In the genomic region with DNA sequence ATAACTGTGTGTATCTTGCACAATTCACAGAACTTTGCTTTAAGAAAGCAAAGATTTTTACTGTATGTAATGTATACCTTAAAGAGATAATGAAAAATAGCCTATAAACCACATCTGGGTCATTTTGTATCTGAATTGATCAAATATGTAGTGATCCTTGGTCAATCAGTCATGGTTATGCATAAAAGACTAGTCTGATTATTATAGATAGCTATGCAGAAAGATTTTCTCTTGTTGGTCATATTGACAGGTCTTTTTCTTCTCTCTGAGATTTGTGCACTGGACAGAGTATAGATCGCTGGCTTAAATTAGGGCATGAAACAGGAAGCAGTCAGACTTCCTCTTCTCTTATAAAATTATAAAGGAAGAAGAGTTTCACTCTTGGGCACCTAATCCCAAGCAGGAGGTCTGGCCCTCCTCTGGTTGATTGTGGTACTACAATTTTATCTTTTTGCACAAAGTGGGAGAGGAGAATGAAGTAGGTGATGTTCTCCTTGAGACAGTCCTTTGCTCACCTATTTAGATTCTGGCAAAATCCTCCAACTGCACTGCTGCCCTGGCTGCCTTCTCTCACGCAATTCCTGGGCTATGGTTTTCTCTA, we compare ENCODE assay signal across 9 cellular contexts.
A peak's percentile ranks its signal among the peaks of the same experiment; 100 is the strongest.
DNase-seq lines count a peak whose midpoint lies in the region; ATAC-seq, FAIRE-seq and TF ChIP-seq lines count a peak whose summit lies in the region.
"Had no signal": no experiment of that assay in that cellular context is flagged by ENCODE, and none has a peak within 500 bp of the region (broad histone marks: within the 10 kb centered on the region; RNA-seq: fewer than 3 reads in every experiment).

No MANE protein-coding gene starts in this region.

- POLR2A ChIA-PET in HepG2 (lab: Yijun Ruan, JAX): no interaction called here

- no peak overlapping the region for H3K4me3 ChIP-seq in cardiac fibroblast (replicated peaks in 1 of 2; ENCODE audit: low read depth in 2 of 2, low read length in 2 of 2)
- no peak overlapping the region for H3K4me3 ChIP-seq in HepG2 (replicated peaks in 1 of 3; ENCODE audit: insufficient read depth in 1 of 3, low read depth in 2 of 3, low read length in 3 of 3)

- in situ Hi-C loops in HepG2 (cut with HindIII; ENCODE audit: extremely low pct_ligation_motif_present, low pct_unique_long_range_greater_than_20kb): loop anchor here (25.0 kb wide), 1 partner anchor 475 kb away; no protein-coding TSS in a partner anchor

- no peaks in the 10 kb centered on the region for H3K79me2 ChIP-seq in HepG2 (ENCODE audit: insufficient read depth, low read length)

- TF ChIP-seq CTCF in C4-2B (conservative IDR thresholded peaks at IDR 0.05) (peak; percentile 74), cardiac fibroblast (IDR thresholded peaks at IDR 0.05; ENCODE audit: low read depth, low read length) (peak; percentile 66), HepG2 (CRISPR knock-in tag; IDR thresholded peaks at IDR 0.05) (peak; percentile 54)

- H3K4me1 ChIP-seq in HepG2 (ENCODE audit: insufficient read depth, low read length): no peaks in the 10 kb centered on the region

- TF ChIP-seq EP300 in HepG2 (IDR thresholded peaks at IDR 0.05; ENCODE audit: low read depth in 2 of 2, low read length in 2 of 2): no peak
- TF ChIP-seq EP300 in HepG2 (CRISPR knock-in tag; IDR thresholded peaks at IDR 0.05; ENCODE audit: borderline replicate concordance): no peak

- H3K36me3 ChIP-seq in HepG2 (replicated peaks in 1 of 2; ENCODE audit: control insufficient read depth in 1 of 2, insufficient read depth in 2 of 2, low read length in 2 of 2): no peaks in the 10 kb centered on the region
- H3K36me3 ChIP-seq: neutrophil had no signal

- no TSS peak for BruUV-seq in HepG2 (replicated peaks; lab: Mats Ljungman, UMichigan)

- H2AFZ ChIP-seq in HepG2 (ENCODE audit: low read length): no peak overlapping the region

- 0% methylated on average over 2 of the region's 2 CpGs for WGBS in HepG2 (ENCODE audit: low lambda C conversion rate)

- intact Hi-C loops in HepG2 (cut with micrococcal nuclease; ENCODE audit: unreplicated experiment): loop anchor here (1.0 to 2.0 kb wide), 2 partner anchors 281 to 479 kb away; no protein-coding TSS in a partner anchor

- H3K27ac ChIP-seq in C4-2B: no peak overlapping the region
- H3K27ac ChIP-seq in HepG2 (ENCODE audit: extremely low read length, insufficient read depth, low read length): no peak overlapping the region
- H3K27ac ChIP-seq: neutrophil had no signal

- DNase-seq in NCI-H69 (lab: John Stamatoyannopoulos, UW) (peak; percentile 52), cardiac fibroblast (ENCODE audit: low read depth in 2 of 2) (peak; percentile 52 to 55), HepG2 (ENCODE audit: low spot score) (peak; percentile 29), nucleus accumbens (lab: John Stamatoyannopoulos, UW) (no peak)
- no peak for DNase-seq in stimulated activated CD4-positive, alpha-beta T cell treated with anti-CD3 and anti-CD28 coated beads, Interleukin-12 subunit alpha, Interleukin-12 subunit beta, amount 100 ng/mL, for 4 hours

- no peak overlapping the region for H3K4me2 ChIP-seq in HepG2 (ENCODE audit: low read depth, low read length)

- TF ChIP-seq RAD21 in HepG2 (CRISPR knock-in tag; IDR thresholded peaks at IDR 0.05): no peak

- no peaks in the 10 kb centered on the region for H3K9me3 ChIP-seq in HepG2 (ENCODE audit: low read length)
- H3K9me3 ChIP-seq: neutrophil had no signal

- TF ChIP-seq POLR2A in HepG2 (IDR thresholded peaks at IDR 0.05; ENCODE audit: insufficient read depth in 1 of 2, low read depth in 2 of 2, low read length in 2 of 2): no peak

- CTCF ChIA-PET in HepG2 (lab: Yijun Ruan, JAX; ENCODE audit: low intra/inter-chr PET ratio, low total read pairs): interaction anchor here (1.7 to 1.9 kb wide), 2 partner anchors 281 to 480 kb away, joined by 4 to 8 read pairs; no protein-coding TSS in a partner anchor

- H3K27me3 ChIP-seq in HepG2 (ENCODE audit: control insufficient read depth in 1 of 2, insufficient read depth in 2 of 2, low read length in 2 of 2): no peaks in the 10 kb centered on the region
- H3K27me3 ChIP-seq: neutrophil had no signal

- ATAC-seq in GM18868 (IDR thresholded peaks at IDR 0.05; ENCODE audit: unreplicated experiment) (peak; percentile 94), HG03025 (IDR thresholded peaks at IDR 0.05; ENCODE audit: low FRiP score, unreplicated experiment) (peak; percentile 90), HepG2 (peak; percentile 82)

- H3K9ac ChIP-seq in HepG2 (ENCODE audit: insufficient read depth, low read depth, low read length): no peak overlapping the region

- H4K20me1 ChIP-seq in HepG2 (ENCODE audit: insufficient read depth, low read length): no peaks in the 10 kb centered on the region

- FAIRE-seq in HepG2 (lab: Jason Lieb, UNC): peak; percentile 34

TF ChIP-seq in HepG2, 621 proteins besides CTCF, POLR2A, EP300 and RAD21:
- peak; percentile 50; the same call in 1 of the 2 replicates for TF ChIP-seq SMC3 (IDR thresholded peaks at IDR 0.05; ENCODE audit: low read length)
- TF ChIP-seq CEBPB (IDR thresholded peaks at IDR 0.05; ENCODE audit: borderline replicate concordance, low read depth, low read length): 0 out of 2 replicates have a peak, but pooled peaks have one; percentile 32
- TF ChIP-seq, protein P1, sequence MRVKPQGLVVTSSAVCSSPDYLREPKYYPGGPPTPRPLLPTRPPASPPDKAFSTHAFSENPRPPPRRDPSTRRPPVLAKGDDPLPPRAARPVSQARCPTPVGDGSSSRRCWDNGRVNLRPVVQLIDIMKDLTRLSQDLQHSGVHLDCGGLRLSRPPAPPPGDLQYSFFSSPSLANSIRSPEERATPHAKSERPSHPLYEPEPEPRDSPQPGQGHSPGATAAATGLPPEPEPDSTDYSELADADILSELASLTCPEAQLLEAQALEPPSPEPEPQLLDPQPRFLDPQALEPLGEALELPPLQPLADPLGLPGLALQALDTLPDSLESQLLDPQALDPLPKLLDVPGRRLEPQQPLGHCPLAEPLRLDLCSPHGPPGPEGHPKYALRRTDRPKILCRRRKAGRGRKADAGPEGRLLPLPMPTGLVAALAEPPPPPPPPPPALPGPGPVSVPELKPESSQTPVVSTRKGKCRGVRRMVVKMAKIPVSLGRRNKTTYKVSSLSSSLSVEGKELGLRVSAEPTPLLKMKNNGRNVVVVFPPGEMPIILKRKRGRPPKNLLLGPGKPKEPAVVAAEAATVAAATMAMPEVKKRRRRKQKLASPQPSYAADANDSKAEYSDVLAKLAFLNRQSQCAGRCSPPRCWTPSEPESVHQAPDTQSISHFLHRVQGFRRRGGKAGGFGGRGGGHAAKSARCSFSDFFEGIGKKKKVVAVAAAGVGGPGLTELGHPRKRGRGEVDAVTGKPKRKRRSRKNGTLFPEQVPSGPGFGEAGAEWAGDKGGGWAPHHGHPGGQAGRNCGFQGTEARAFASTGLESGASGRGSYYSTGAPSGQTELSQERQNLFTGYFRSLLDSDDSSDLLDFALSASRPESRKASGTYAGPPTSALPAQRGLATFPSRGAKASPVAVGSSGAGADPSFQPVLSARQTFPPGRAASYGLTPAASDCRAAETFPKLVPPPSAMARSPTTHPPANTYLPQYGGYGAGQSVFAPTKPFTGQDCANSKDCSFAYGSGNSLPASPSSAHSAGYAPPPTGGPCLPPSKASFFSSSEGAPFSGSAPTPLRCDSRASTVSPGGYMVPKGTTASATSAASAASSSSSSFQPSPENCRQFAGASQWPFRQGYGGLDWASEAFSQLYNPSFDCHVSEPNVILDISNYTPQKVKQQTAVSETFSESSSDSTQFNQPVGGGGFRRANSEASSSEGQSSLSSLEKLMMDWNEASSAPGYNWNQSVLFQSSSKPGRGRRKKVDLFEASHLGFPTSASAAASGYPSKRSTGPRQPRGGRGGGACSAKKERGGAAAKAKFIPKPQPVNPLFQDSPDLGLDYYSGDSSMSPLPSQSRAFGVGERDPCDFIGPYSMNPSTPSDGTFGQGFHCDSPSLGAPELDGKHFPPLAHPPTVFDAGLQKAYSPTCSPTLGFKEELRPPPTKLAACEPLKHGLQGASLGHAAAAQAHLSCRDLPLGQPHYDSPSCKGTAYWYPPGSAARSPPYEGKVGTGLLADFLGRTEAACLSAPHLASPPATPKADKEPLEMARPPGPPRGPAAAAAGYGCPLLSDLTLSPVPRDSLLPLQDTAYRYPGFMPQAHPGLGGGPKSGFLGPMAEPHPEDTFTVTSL (CRISPR knock-in tag; IDR thresholded peaks at IDR 0.05; ENCODE audit: borderline replicate concordance): no peak
- TF ChIP-seq STAG1 (CRISPR knock-in tag; IDR thresholded peaks at IDR 0.05): peak; percentile 17; the same call in 1 of the 2 replicates
- no peak for TF ChIP-seq MTF2 (CRISPR knock-in tag; IDR thresholded peaks at IDR 0.05; ENCODE audit: borderline replicate concordance)
TF ChIP-seq in HepG2: peak in this region for 3.

Comparison
In these comparisons a context has a peak if more than half of its experiments do, and no peak if none do; other contexts are left out.
1. DNase-seq: peak in NCI-H69 (single experiment), cardiac fibroblast (2 of 2) and HepG2 (single experiment); none in stimulated activated CD4-positive, alpha-beta T cell treated with anti-CD3 and anti-CD28 coated beads, Interleukin-12 subunit alpha, Interleukin-12 subunit beta, amount 100 ng/mL, for 4 hours (single experiment) and nucleus accumbens (0 of 56).
2. Peak in every context shown above with its lines, with median percentiles within 50 percentile points of each other: CTCF ChIP-seq and ATAC-seq.